Comparison of ENCODE assay signal across 22 cellular contexts in genomic region chr3:88132894-88133293, GRCh38.
"Had no signal": no experiment of that assay in that cellular context is flagged by ENCODE, and none has a peak within 500 bp of the region (broad histone marks: within the 10 kb centered on the region; RNA-seq: fewer than 3 reads in every experiment).

No MANE protein-coding gene starts in this region.

- DNase-seq: activated CD4-positive, alpha-beta T cell treated with anti-CD3 and anti-CD28 coated beads, Interleukin-2, amount 10 ng/mL, durations not matched to agents 7 days and 5 days; activated CD8-positive, alpha-beta T cell treated with anti-CD3 and anti-CD28 coated beads, Interleukin-2, amount 10 ng/mL, durations not matched to agents 7 days and 5 days; activated gamma-delta T cell treated with Interleukin-2 at 50 U/mL for 16 hours; amygdala; central memory CD4-positive, alpha-beta T cell; erythroblast; gastrocnemius medialis; heart left ventricle; left lung; pancreas; right lobe of liver; stimulated activated CD8-positive, alpha-beta memory T cell treated with anti-CD3 and anti-CD28 coated beads, Interleukin-4, amount 100 ng/mL, for 48 hours; stimulated activated naive CD4-positive, alpha-beta T cell treated with Interleukin-2 at 50 U/mL for 16 hours had no signal

- H3K27ac Mint-ChIP-seq: activated CD4-positive, alpha-beta T cell treated with anti-CD3 and anti-CD28 coated beads, Interleukin-2, amount 10 ng/mL, durations not matched to agents 7 days and 5 days; activated CD8-positive, alpha-beta T cell treated with anti-CD3 and anti-CD28 coated beads, Interleukin-2, amount 10 ng/mL, durations not matched to agents 7 days and 5 days; natural killer cell treated with Interleukin-12 subunit alpha and Interleukin-12 subunit beta and Interleukin-15 and Interleukin-18, amount 100 ng/mL, for 72 hours; T-helper 1 cell treated with Interleukin-12 subunit alpha and Interleukin-12 subunit beta and Interleukin-4 antibody, amounts not matched to agents 30 μg/mL and 1 μg/mL, for 36 hours; type B pancreatic cell had no signal

- H3K4me1 ChIP-seq: left lung, pancreas, right lobe of liver, SJSA1, suprapubic skin had no signal

- H3K27ac ChIP-seq: coronary artery, gastrocnemius medialis, heart left ventricle, left lung, neutrophil, pancreas, right lobe of liver, SJSA1, suprapubic skin had no signal

- H3K4me3 Mint-ChIP-seq: activated CD4-positive, alpha-beta T cell treated with anti-CD3 and anti-CD28 coated beads, Interleukin-2, amount 10 ng/mL, durations not matched to agents 7 days and 5 days; activated CD8-positive, alpha-beta T cell treated with anti-CD3 and anti-CD28 coated beads, Interleukin-2, amount 10 ng/mL, durations not matched to agents 7 days and 5 days; brain; natural killer cell treated with Interleukin-12 subunit alpha and Interleukin-12 subunit beta and Interleukin-15 and Interleukin-18, amount 100 ng/mL, for 72 hours; T-helper 1 cell treated with Interleukin-12 subunit alpha and Interleukin-12 subunit beta and Interleukin-4 antibody, amounts not matched to agents 30 μg/mL and 1 μg/mL, for 36 hours; type B pancreatic cell had no signal

- H3K27me3 ChIP-seq: gastrocnemius medialis, heart left ventricle, left lung, neutrophil, pancreas, right lobe of liver, SJSA1, suprapubic skin had no signal

- H3K27me3 Mint-ChIP-seq: activated CD4-positive, alpha-beta T cell treated with anti-CD3 and anti-CD28 coated beads, Interleukin-2, amount 10 ng/mL, durations not matched to agents 7 days and 5 days; brain; natural killer cell treated with Interleukin-12 subunit alpha and Interleukin-12 subunit beta and Interleukin-15 and Interleukin-18, amount 100 ng/mL, for 72 hours; type B pancreatic cell had no signal

- H3K9me3 ChIP-seq: gastrocnemius medialis, heart left ventricle, left lung, neutrophil, pancreas, right lobe of liver, SJSA1, suprapubic skin had no signal

- H3K9me3 Mint-ChIP-seq: activated CD4-positive, alpha-beta T cell treated with anti-CD3 and anti-CD28 coated beads, Interleukin-2, amount 10 ng/mL, durations not matched to agents 7 days and 5 days; activated naive CD4-positive, alpha-beta T cell treated with anti-CD3 and anti-CD28 coated beads, Interleukin-2, amount 50 U/mL, for 72 hours; brain; natural killer cell treated with Interleukin-12 subunit alpha and Interleukin-12 subunit beta and Interleukin-15 and Interleukin-18, amount 100 ng/mL, for 72 hours; T-helper 1 cell treated with Interleukin-12 subunit alpha and Interleukin-12 subunit beta and Interleukin-4 antibody, amounts not matched to agents 30 μg/mL and 1 μg/mL, for 36 hours; type B pancreatic cell had no signal

- ATAC-seq: activated CD8-positive, alpha-beta T cell treated with anti-CD3 and anti-CD28 coated beads, Interleukin-2, amount 10 ng/mL, durations not matched to agents 7 days and 5 days; gastrocnemius medialis; heart left ventricle; left lung; natural killer cell treated with Interleukin-12 subunit alpha and Interleukin-12 subunit beta and Interleukin-15 and Interleukin-18, amount 100 ng/mL, for 72 hours; pancreas; right lobe of liver had no signal

- H3K4me3 ChIP-seq: coronary artery, gastrocnemius medialis, heart left ventricle, left lung, pancreas, right lobe of liver, SJSA1, suprapubic skin had no signal
